ENCODE assay signal across 10 cellular contexts in genomic region chr5:147234825-147235635, GRCh38. TPM values are rescaled to one million over a fixed set of nuclear protein-coding genes. Genes with fewer than 3 reads are reported as not detected.
DNase-seq lines count a peak whose midpoint lies in the region; ATAC-seq and TF ChIP-seq lines count a peak whose summit lies in the region.
"Had no signal": no experiment of that assay in that cellular context is flagged by ENCODE, and none has a peak within 500 bp of the region (broad histone marks: within the 10 kb centered on the region; RNA-seq: fewer than 3 reads in every experiment).

TSS of gene STK32A (plus strand) at chr5:147235026. CDS start at chr5:147239635, 4,609 bp downstream.

- H3K36me3 Mint-ChIP-seq in activated T-cell treated with anti-CD3 and anti-CD28 coated beads, Interleukin-2, amount 50 U/mL, for 4 hours (ENCODE audit: insufficient read depth), result no peaks in the 10 kb centered on the region
- H3K36me3 Mint-ChIP-seq in activated T-cell treated with anti-CD3 and anti-CD28 coated beads, Interleukin-2, amount 50 U/mL, for 24 hours (ENCODE audit: low read depth), result no peaks in the 10 kb centered on the region
- no peaks in the 10 kb centered on the region for H3K36me3 Mint-ChIP-seq in nephron progenitor cell (ENCODE audit: low read depth)
- no peaks in the 10 kb centered on the region for H3K36me3 Mint-ChIP-seq in activated CD4-positive, alpha-beta T cell treated with anti-CD3 and anti-CD28 coated beads for 36 hours (ENCODE audit: low read depth)
- no peaks in the 10 kb centered on the region for H3K36me3 Mint-ChIP-seq in CD8-positive, alpha-beta T cell

- no peak within 1 kb of the TSS for H3K27ac Mint-ChIP-seq in activated T-cell treated with anti-CD3 and anti-CD28 coated beads, Interleukin-2, amount 50 U/mL, for 24 hours
- no peak within 1 kb of the TSS for H3K27ac Mint-ChIP-seq in nephron progenitor cell
- no peak within 1 kb of the TSS for H3K27ac Mint-ChIP-seq in activated CD4-positive, alpha-beta T cell treated with anti-CD3 and anti-CD28 coated beads for 36 hours
- H3K27ac Mint-ChIP-seq in CD8-positive, alpha-beta T cell, result no peak within 1 kb of the TSS

- TF ChIP-seq CTCF in nephron progenitor cell (IDR thresholded peaks at IDR 0.05), result no peak
- no peak for TF ChIP-seq CTCF in CD8-positive, alpha-beta T cell (IDR thresholded peaks at IDR 0.05)

- peak in 1 of 2 donors; percentile 39 for ATAC-seq in activated T-cell treated with anti-CD3 and anti-CD28 coated beads, Interleukin-2, amount 50 U/mL, for 4 hours
- ATAC-seq in activated CD4-positive, alpha-beta T cell treated with anti-CD3 and anti-CD28 coated beads for 36 hours, result no peak
- no peak for ATAC-seq in HG03039 (IDR thresholded peaks at IDR 0.05; ENCODE audit: unreplicated experiment)
- ATAC-seq in CD8-positive, alpha-beta T cell, result no peak

- POLR2A ChIA-PET in activated CD4-positive, alpha-beta T cell treated with anti-CD3 and anti-CD28 coated beads for 36 hours (lab: Charles Lee), result no interaction called here
- POLR2A ChIA-PET in CD8-positive, alpha-beta T cell (lab: Charles Lee), result no interaction called here

- no peak within 1 kb of the TSS for H3K4me3 ChIP-seq in CD8-positive, alpha-beta T cell (ENCODE audit: low read depth, low read length)
- H3K4me3 ChIP-seq: BLaER1 had no signal

- H3K4me1 Mint-ChIP-seq in activated T-cell treated with anti-CD3 and anti-CD28 coated beads, Interleukin-2, amount 50 U/mL, for 4 hours (ENCODE audit: low read depth), result peaks cover 2% of the 10 kb centered on the region
- H3K4me1 Mint-ChIP-seq in activated T-cell treated with anti-CD3 and anti-CD28 coated beads, Interleukin-2, amount 50 U/mL, for 24 hours (ENCODE audit: low read depth), result peaks cover 5% of the 10 kb centered on the region
- peaks cover 11% of the 10 kb centered on the region for H3K4me1 Mint-ChIP-seq in nephron progenitor cell
- H3K4me1 Mint-ChIP-seq in activated CD4-positive, alpha-beta T cell treated with anti-CD3 and anti-CD28 coated beads for 36 hours, result no peaks in the 10 kb centered on the region
- peaks cover 4% of the 10 kb centered on the region for H3K4me1 Mint-ChIP-seq in CD8-positive, alpha-beta T cell (ENCODE audit: low read depth)

- peaks cover 4% of the 10 kb centered on the region for H3K27me3 ChIP-seq in CD8-positive, alpha-beta T cell (ENCODE audit: insufficient read depth, low read length)
- H3K27me3 ChIP-seq: BLaER1 had no signal

- H3K4me1 ChIP-seq in CD8-positive, alpha-beta T cell (ENCODE audit: insufficient read depth, low read length), result no peaks in the 10 kb centered on the region
- H3K4me1 ChIP-seq: BLaER1 had no signal

- H3K9me3 Mint-ChIP-seq in activated T-cell treated with anti-CD3 and anti-CD28 coated beads, Interleukin-2, amount 50 U/mL, for 4 hours, result no peaks in the 10 kb centered on the region
- H3K9me3 Mint-ChIP-seq in activated T-cell treated with anti-CD3 and anti-CD28 coated beads, Interleukin-2, amount 50 U/mL, for 24 hours, result no peaks in the 10 kb centered on the region
- no peaks in the 10 kb centered on the region for H3K9me3 Mint-ChIP-seq in nephron progenitor cell
- H3K9me3 Mint-ChIP-seq in activated CD4-positive, alpha-beta T cell treated with anti-CD3 and anti-CD28 coated beads for 36 hours (ENCODE audit: low read depth), result no peaks in the 10 kb centered on the region
- no peaks in the 10 kb centered on the region for H3K9me3 Mint-ChIP-seq in CD8-positive, alpha-beta T cell

- H3K27me3 Mint-ChIP-seq in activated T-cell treated with anti-CD3 and anti-CD28 coated beads, Interleukin-2, amount 50 U/mL, for 4 hours (ENCODE audit: low read depth), result peaks cover 42% of the 10 kb centered on the region
- H3K27me3 Mint-ChIP-seq in activated T-cell treated with anti-CD3 and anti-CD28 coated beads, Interleukin-2, amount 50 U/mL, for 24 hours, result peaks cover 61% of the 10 kb centered on the region
- peaks cover 74% of the 10 kb centered on the region for H3K27me3 Mint-ChIP-seq in nephron progenitor cell (ENCODE audit: low read depth, poor library complexity)
- H3K27me3 Mint-ChIP-seq in activated CD4-positive, alpha-beta T cell treated with anti-CD3 and anti-CD28 coated beads for 36 hours, result peaks cover 48% of the 10 kb centered on the region
- H3K27me3 Mint-ChIP-seq in CD8-positive, alpha-beta T cell (ENCODE audit: low read depth), result peaks cover 55% of the 10 kb centered on the region

- CTCF ChIA-PET in activated CD4-positive, alpha-beta T cell treated with anti-CD3 and anti-CD28 coated beads for 36 hours (lab: Charles Lee), result no interaction called here
- CTCF ChIA-PET in CD8-positive, alpha-beta T cell (lab: Charles Lee), result no interaction called here

- H3K4me3 Mint-ChIP-seq in activated T-cell treated with anti-CD3 and anti-CD28 coated beads, Interleukin-2, amount 50 U/mL, for 4 hours, result peak within 1 kb of the TSS; percentile 23
- H3K4me3 Mint-ChIP-seq in activated T-cell treated with anti-CD3 and anti-CD28 coated beads, Interleukin-2, amount 50 U/mL, for 24 hours, result no peak within 1 kb of the TSS
- peak within 1 kb of the TSS; percentile 81 for H3K4me3 Mint-ChIP-seq in nephron progenitor cell
- no peak within 1 kb of the TSS for H3K4me3 Mint-ChIP-seq in activated CD4-positive, alpha-beta T cell treated with anti-CD3 and anti-CD28 coated beads for 36 hours
- no peak within 1 kb of the TSS for H3K4me3 Mint-ChIP-seq in CD8-positive, alpha-beta T cell

- H3K27ac ChIP-seq in CD8-positive, alpha-beta T cell (ENCODE audit: low read depth, low read length), result no peak within 1 kb of the TSS
- H3K27ac ChIP-seq: BLaER1 had no signal

- in situ Hi-C loops in SK-MEL-5 (cut with HindIII; ENCODE audit: low pct_unique_long_range_greater_than_20kb, low sequenced_read_pairs), result no loop called here

- no peaks in the 10 kb centered on the region for H3K9me3 ChIP-seq in CD8-positive, alpha-beta T cell (ENCODE audit: low read length)
- H3K9me3 ChIP-seq: BLaER1 had no signal

- no peaks in the 10 kb centered on the region for H3K36me3 ChIP-seq in CD8-positive, alpha-beta T cell (ENCODE audit: insufficient read depth, low read length)
- H3K36me3 ChIP-seq: BLaER1 had no signal

- intact Hi-C loops in activated CD4-positive, alpha-beta T cell treated with anti-CD3 and anti-CD28 coated beads for 36 hours (cut with DNase I, micrococcal nuclease), result no loop called here
- intact Hi-C loops in CD8-positive, alpha-beta T cell (cut with DNase I, micrococcal nuclease), result no loop called here

- no peak for DNase-seq in activated T-cell treated with anti-CD3 and anti-CD28 coated beads, Interleukin-2, amount 50 U/mL, for 4 hours
- DNase-seq in activated T-cell treated with anti-CD3 and anti-CD28 coated beads, Interleukin-2, amount 50 U/mL, for 24 hours, result no peak
- DNase-seq in SK-MEL-5 (ENCODE audit: low read depth, low spot score) (peak; percentile 87), fibroblast of the conjunctiva (ENCODE audit: low read depth) (peak; percentile 3), nephron progenitor cell (peak; percentile 81)
- no peak for DNase-seq in activated CD4-positive, alpha-beta T cell treated with anti-CD3 and anti-CD28 coated beads for 36 hours
- no peak for DNase-seq in CD8-positive, alpha-beta T cell

RNA-seq across cellular contexts. Expression of gene STK32A, which starts in this region (rescaled TPM):
- not detected for total RNA-seq in activated T-cell treated with anti-CD3 and anti-CD28 coated beads, Interleukin-2, amount 50 U/mL, for 4 hours
- 37.9 and 41.2 TPM in 2 replicates for total RNA-seq in SK-MEL-5 (2014; rRNA removed; shearing (Covaris generic))
- polyA plus RNA-seq in SK-MEL-5 (2015; cell fraction: cytosol; rRNA removed), result 23.2 and 32.3 TPM in 2 replicates
- 101 and 109 TPM in 2 replicates for polyA plus RNA-seq in SK-MEL-5 (2015; cell fraction: nucleus; rRNA removed)
- total RNA-seq in activated CD4-positive, alpha-beta T cell treated with anti-CD3 and anti-CD28 coated beads for 36 hours, result not detected
- not detected for total RNA-seq in CD8-positive, alpha-beta T cell
- total RNA-seq: T-helper 1 cell treated with Interleukin-12 subunit alpha and Interleukin-12 subunit beta and Interleukin-4 antibody, amounts not matched to agents 30 ng/mL and 1 ng/mL, for 36 hours had no signal

Comparison
In these comparisons a context has a peak if more than half of its experiments do, and no peak if none do; other contexts are left out.
1. RNA of gene STK32A (total RNA-seq): 37.9 to 41.2 TPM in SK-MEL-5; not detected in activated T-cell treated with anti-CD3 and anti-CD28 coated beads, Interleukin-2, amount 50 U/mL, for 4 hours, not detected in activated CD4-positive, alpha-beta T cell treated with anti-CD3 and anti-CD28 coated beads for 36 hours and not detected in CD8-positive, alpha-beta T cell; every median in the first group is over 10 times any median in the second.
2. H3K4me3 Mint-ChIP-seq: peak in activated T-cell treated with anti-CD3 and anti-CD28 coated beads, Interleukin-2, amount 50 U/mL, for 4 hours (single experiment) and nephron progenitor cell (single experiment); none in activated T-cell treated with anti-CD3 and anti-CD28 coated beads, Interleukin-2, amount 50 U/mL, for 24 hours (single experiment), activated CD4-positive, alpha-beta T cell treated with anti-CD3 and anti-CD28 coated beads for 36 hours (single experiment) and CD8-positive, alpha-beta T cell (single experiment).
3. DNase-seq: peak in SK-MEL-5 (single experiment), fibroblast of the conjunctiva (single experiment) and nephron progenitor cell (single experiment); none in activated T-cell treated with anti-CD3 and anti-CD28 coated beads, Interleukin-2, amount 50 U/mL, for 4 hours (single experiment), activated T-cell treated with anti-CD3 and anti-CD28 coated beads, Interleukin-2, amount 50 U/mL, for 24 hours (single experiment), activated CD4-positive, alpha-beta T cell treated with anti-CD3 and anti-CD28 coated beads for 36 hours (single experiment) and CD8-positive, alpha-beta T cell (0 of 7).